ENCODE assay signal across 24 cellular contexts in genomic region chr18:40375811-40376210, GRCh38.
"Had no signal": no experiment of that assay in that cellular context is flagged by ENCODE, and none has a peak within 500 bp of the region (broad histone marks: within the 10 kb centered on the region; RNA-seq: fewer than 3 reads in every experiment).

No MANE protein-coding gene starts in this region.

- DNase-seq: activated B cell treated with CpG ODN at 0.5 μM for 24 hours; activated CD4-positive, alpha-beta T cell treated with anti-CD3 and anti-CD28 coated beads for 36 hours; activated CD8-positive, alpha-beta memory T cell treated with anti-CD3 and anti-CD28 coated beads, Interleukin-2, amount 10 ng/mL, durations not matched to agents 7 days and 5 days; activated CD8-positive, alpha-beta T cell treated with anti-CD3 and anti-CD28 coated beads, Interleukin-2, amount 10 ng/mL, durations not matched to agents 7 days and 5 days; activated naive CD4-positive, alpha-beta T cell; activated T-cell treated with anti-CD3 and anti-CD28 coated beads, Interleukin-2, amount 50 U/mL, for 72 hours; anterior cingulate cortex; caudate nucleus; cortex of kidney; foreskin melanocyte; heart right ventricle; left lung; lower lobe of right lung; nephron progenitor cell; stimulated activated CD4-positive, alpha-beta T cell treated with anti-CD3 and anti-CD28 coated beads, Interleukin-12 subunit alpha, Interleukin-12 subunit beta, amount 100 ng/mL, for 4 hours; stimulated activated CD4-positive, alpha-beta T cell treated with anti-CD3 and anti-CD28 coated beads, Interleukin-4, amount 100 ng/mL, for 24 hours; T-cell; trophoblast cell had no signal

- H3K27ac ChIP-seq: heart right ventricle, left lung, lower lobe of right lung, neutrophil, skin epidermis, thoracic aorta had no signal

- H3K4me1 ChIP-seq: heart right ventricle, left lung, lower lobe of right lung had no signal

- ATAC-seq: activated CD4-positive, alpha-beta T cell treated with anti-CD3 and anti-CD28 coated beads for 36 hours; activated CD8-positive, alpha-beta memory T cell treated with anti-CD3 and anti-CD28 coated beads, Interleukin-2, amount 10 ng/mL, durations not matched to agents 7 days and 5 days; activated CD8-positive, alpha-beta T cell treated with anti-CD3 and anti-CD28 coated beads, Interleukin-2, amount 10 ng/mL, durations not matched to agents 7 days and 5 days; activated naive CD4-positive, alpha-beta T cell treated with anti-CD3 and anti-CD28 coated beads, Interleukin-2, amount 50 U/mL, for 72 hours; activated T-cell treated with anti-CD3 and anti-CD28 coated beads, Interleukin-2, amount 50 U/mL, for 72 hours; heart right ventricle; left lung; lower lobe of right lung; sciatic nerve; stimulated activated effector memory CD8-positive, alpha-beta T cell treated with anti-CD3 and anti-CD28 coated beads, Interleukin-12 subunit alpha, Interleukin-12 subunit beta, amount 100 ng/mL, for 72 hours; T-cell had no signal

- H3K4me3 ChIP-seq: heart right ventricle, left lung, lower lobe of right lung, skin epidermis, thoracic aorta had no signal

- H3K9me3 ChIP-seq: lower lobe of right lung, neutrophil, thoracic aorta had no signal

- H3K27me3 ChIP-seq: heart right ventricle, left lung, neutrophil had no signal

- H3K36me3 ChIP-seq: heart right ventricle, left lung, lower lobe of right lung, neutrophil, thoracic aorta had no signal
